Comparison of ENCODE assay signal across 8 cellular contexts in genomic region chr1:40592107-40592773, GRCh38.
DNase-seq lines count a peak whose midpoint lies in the region; ATAC-seq and TF ChIP-seq lines count a peak whose summit lies in the region.

No MANE protein-coding gene starts in this region.

- H3K36me3 Mint-ChIP-seq in activated CD4-positive, alpha-beta T cell treated with anti-CD3 and anti-CD28 coated beads for 36 hours (ENCODE audit: low read depth) = no peaks in the 10 kb centered on the region

- intact Hi-C loops in activated CD4-positive, alpha-beta T cell treated with anti-CD3 and anti-CD28 coated beads for 36 hours (cut with DNase I, micrococcal nuclease) = loop anchor here in 1 of 2 experiments (1.0 kb wide), 1 partner anchor 15 kb away; no protein-coding TSS in a partner anchor
- intact Hi-C loops in left colon (cut with DNase I, micrococcal nuclease) = no loop called here

- CTCF ChIA-PET in activated CD4-positive, alpha-beta T cell treated with anti-CD3 and anti-CD28 coated beads for 36 hours (lab: Charles Lee) = interaction anchor here (0.7 to 1.3 kb wide), 3 partner anchors 10 to 845 kb away, joined by 3 to 6 read pairs (median 3); no protein-coding TSS in a partner anchor

- H3K4me3 Mint-ChIP-seq in activated CD4-positive, alpha-beta T cell treated with anti-CD3 and anti-CD28 coated beads for 36 hours = no peak overlapping the region

- POLR2A ChIA-PET in activated CD4-positive, alpha-beta T cell treated with anti-CD3 and anti-CD28 coated beads for 36 hours (lab: Charles Lee) = no interaction called here

- H3K9me3 Mint-ChIP-seq in activated CD4-positive, alpha-beta T cell treated with anti-CD3 and anti-CD28 coated beads for 36 hours (ENCODE audit: low read depth) = no peaks in the 10 kb centered on the region

- DNase-seq in activated CD4-positive, alpha-beta T cell treated with anti-CD3 and anti-CD28 coated beads for 36 hours = peak; percentile 28
- no peak for DNase-seq in activated CD4-positive, alpha-beta T cell treated with anti-CD3 and anti-CD28 coated beads for 1 hour
- DNase-seq in NCI-H2107 (lab: John Stamatoyannopoulos, UW) (peak; percentile 55), astrocyte of the cerebellum (ENCODE audit: low read depth) (no peak), left colon (no peak)

- H3K27me3 Mint-ChIP-seq in activated CD4-positive, alpha-beta T cell treated with anti-CD3 and anti-CD28 coated beads for 36 hours = peaks cover 3% of the 10 kb centered on the region

- no peak for ATAC-seq in activated CD4-positive, alpha-beta T cell treated with anti-CD3 and anti-CD28 coated beads for 36 hours
- ATAC-seq in left colon = peak; percentile 62
- ATAC-seq in GM18867 (IDR thresholded peaks at IDR 0.05; ENCODE audit: unreplicated experiment) = no peak
- ATAC-seq in HG03521 (IDR thresholded peaks at IDR 0.05; ENCODE audit: unreplicated experiment) = no peak
- no peak for ATAC-seq in HG02571 (IDR thresholded peaks at IDR 0.05; ENCODE audit: unreplicated experiment)

- peak; percentile 60 for TF ChIP-seq CTCF in astrocyte of the cerebellum (IDR thresholded peaks at IDR 0.05; ENCODE audit: low read depth, low read length, missing control alignments)

- no peak overlapping the region for H3K27ac Mint-ChIP-seq in activated CD4-positive, alpha-beta T cell treated with anti-CD3 and anti-CD28 coated beads for 36 hours

- peaks cover 4% of the 10 kb centered on the region for H3K4me1 Mint-ChIP-seq in activated CD4-positive, alpha-beta T cell treated with anti-CD3 and anti-CD28 coated beads for 36 hours

- no peak overlapping the region for H3K4me3 ChIP-seq in astrocyte of the cerebellum (ENCODE audit: low read depth, low read length)

- in situ Hi-C loops in astrocyte of the cerebellum (cut with HindIII; ENCODE audit: low sequenced_read_pairs) = no loop called here

Comparison
In these comparisons a context has a peak if more than half of its experiments do, and no peak if none do; other contexts are left out.
1. DNase-seq: peak in activated CD4-positive, alpha-beta T cell treated with anti-CD3 and anti-CD28 coated beads for 36 hours (single experiment) and NCI-H2107 (single experiment); none in activated CD4-positive, alpha-beta T cell treated with anti-CD3 and anti-CD28 coated beads for 1 hour (single experiment), astrocyte of the cerebellum (single experiment) and left colon (0 of 2).